In the genomic region with DNA sequence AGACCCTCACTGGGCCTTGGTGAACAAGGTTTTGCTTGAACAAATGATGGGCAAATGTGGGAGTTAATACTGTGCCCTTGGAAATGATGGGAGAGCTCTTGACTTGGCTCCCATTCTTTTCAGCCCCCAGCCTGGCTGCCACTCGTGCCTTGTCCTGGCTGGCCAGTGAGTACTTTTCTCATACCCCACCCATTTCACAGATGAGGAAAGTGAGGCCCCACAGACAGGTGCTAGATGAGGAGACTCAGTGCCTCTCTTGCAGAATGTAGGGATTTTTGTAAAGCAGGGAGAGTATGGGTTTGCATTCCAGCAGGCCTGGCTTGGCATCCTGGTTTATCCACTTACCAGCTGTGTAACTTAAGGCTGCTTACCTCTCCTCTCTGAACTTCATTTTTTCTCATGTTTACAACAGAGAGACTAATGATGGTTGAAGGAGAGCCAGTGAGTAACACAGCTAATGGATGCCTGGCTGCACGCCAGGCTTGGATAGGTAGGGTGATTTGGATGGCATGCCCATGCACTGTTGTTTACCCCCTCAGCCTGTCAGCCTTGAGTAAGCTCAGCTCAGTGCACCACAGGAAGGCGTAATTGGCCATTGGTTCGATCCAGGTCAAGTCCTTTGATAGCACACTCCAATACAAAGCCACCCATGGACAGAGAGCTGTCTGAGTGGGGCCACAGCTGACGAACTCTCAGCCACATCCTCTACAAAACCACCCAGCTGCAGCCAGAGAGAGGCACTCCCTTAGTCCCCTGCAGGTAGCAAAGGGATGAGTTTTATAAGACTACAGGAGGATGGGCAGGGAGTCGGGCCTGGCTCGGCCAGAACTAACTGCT, we compare ENCODE assay signal across 10 cellular contexts.
DNase-seq lines count a peak whose midpoint lies in the region; FAIRE-seq and TF ChIP-seq lines count a peak whose summit lies in the region.
"Had no signal": no experiment of that assay in that cellular context is flagged by ENCODE, and none has a peak within 500 bp of the region (broad histone marks: within the 10 kb centered on the region; RNA-seq: fewer than 3 reads in every experiment).

No MANE protein-coding gene starts in this region.

- DNase-seq in DMS 273 treated with DMSO at 0.1 percent for 48 hours (lab: John Stamatoyannopoulos, UW) (peak; percentile 25), NCI-H1417 treated with DMSO at 0.1 percent for 48 hours (lab: John Stamatoyannopoulos, UW) (peak; percentile 61), RCC 7860 (ENCODE audit: low spot score) (peak; percentile 17), mesenteric fat pad (ENCODE audit: low spot score) (peak; percentile 64), activated gamma-delta T cell treated with Interleukin-2 at 50 U/mL for 16 hours (no peak), superior temporal gyrus (ENCODE audit: extremely low spot score) (no peak), GM19240 (ENCODE audit: insufficient read length, low spot score) (no peak), smooth muscle cell (lab: John Stamatoyannopoulos, UW; ENCODE audit: unreplicated experiment) (no peak)
- DNase-seq: activated naive CD4-positive, alpha-beta T cell treated with anti-CD3 and anti-CD28 coated beads for 36 hours; effector memory CD4-positive, alpha-beta T cell had no signal

- H3K9me3 ChIP-seq in smooth muscle cell (replicated peaks; ENCODE audit: low read depth), result no peaks in the 10 kb centered on the region

- no peak overlapping the region for H3K27ac ChIP-seq in smooth muscle cell (ENCODE audit: low read depth)

- no peak for FAIRE-seq in RCC 7860 (lab: Jason Lieb, UNC)

- H3K27me3 ChIP-seq in smooth muscle cell (ENCODE audit: low read depth), result no peaks in the 10 kb centered on the region

- H3K79me2 ChIP-seq in smooth muscle cell (ENCODE audit: low read depth), result no peaks in the 10 kb centered on the region

- H3K4me2 ChIP-seq in smooth muscle cell, result no peak overlapping the region

- WGBS in smooth muscle cell (ENCODE audit: low lambda C conversion rate), result 93% methylated on average over 7 of the region's 7 CpGs

- H2AFZ ChIP-seq in smooth muscle cell (ENCODE audit: low read depth), result no peak overlapping the region

- H3K4me1 ChIP-seq in smooth muscle cell (ENCODE audit: low read depth), result peaks cover 25% of the 10 kb centered on the region

- TF ChIP-seq CTCF in smooth muscle cell (IDR thresholded peaks at IDR 0.05; ENCODE audit: borderline replicate concordance, insufficient read depth, poor library complexity, severe bottlenecking), result no peak

- H3K9ac ChIP-seq in smooth muscle cell (ENCODE audit: low read depth), result no peak overlapping the region

- no peaks in the 10 kb centered on the region for H4K20me1 ChIP-seq in smooth muscle cell (ENCODE audit: low read depth)

- no peaks in the 10 kb centered on the region for H3K36me3 ChIP-seq in smooth muscle cell (ENCODE audit: low read depth)

- no peaks in the 10 kb centered on the region for H3F3A ChIP-seq in smooth muscle cell (ENCODE audit: low read depth)

- H3K4me3 ChIP-seq in smooth muscle cell, result no peak overlapping the region

Comparison
In these comparisons a context has a peak if more than half of its experiments do, and no peak if none do; other contexts are left out.
1. DNase-seq: peak in DMS 273 treated with DMSO at 0.1 percent for 48 hours (single experiment), NCI-H1417 treated with DMSO at 0.1 percent for 48 hours (single experiment), RCC 7860 (single experiment) and mesenteric fat pad (single experiment); none in activated gamma-delta T cell treated with Interleukin-2 at 50 U/mL for 16 hours (single experiment), superior temporal gyrus (single experiment), GM19240 (single experiment) and smooth muscle cell (single experiment).